Comparison of ENCODE assay signal across 23 cellular contexts in the genomic region with DNA sequence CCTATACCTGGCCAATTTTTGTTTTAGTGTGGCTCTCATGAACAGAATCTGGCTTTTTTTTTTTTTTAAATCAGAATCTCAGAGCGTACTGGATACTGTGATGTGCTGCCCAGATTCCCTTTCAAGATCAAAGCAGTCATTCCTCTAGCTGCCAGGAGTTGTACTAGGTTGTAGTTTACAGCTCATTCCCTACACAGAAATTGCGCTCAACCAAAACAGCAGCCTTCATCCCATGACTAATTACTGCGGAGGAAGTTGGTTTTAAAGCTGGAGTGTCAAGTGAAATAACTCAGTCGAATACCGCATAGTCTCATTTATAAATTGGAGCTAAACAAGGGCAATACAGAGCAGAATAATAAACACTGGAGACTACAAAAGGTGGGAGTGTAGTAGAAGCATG. TPM values are rescaled to one million over a fixed set of nuclear protein-coding genes. Genes with fewer than 3 reads are reported as not detected.
"Had no signal": no experiment of that assay in that cellular context is flagged by ENCODE, and none has a peak within 500 bp of the region (broad histone marks: within the 10 kb centered on the region; RNA-seq: fewer than 3 reads in every experiment).

No MANE protein-coding gene starts in this region.

- H3K27ac ChIP-seq: RWPE1 had no signal

- H3K36me3 ChIP-seq: MG63 had no signal

- DNase-seq: IMR-90, Karpas-422, KG1, MG63, NCI-H1092, NCI-H1105 treated with DMSO at 0.1 percent for 48 hours, NCI-H1417 treated with DMSO at 0.1 percent for 48 hours, NCI-H146, NCI-H1694 treated with DMSO at 0.1 percent for 48 hours, NCI-H1930, NCI-H2081, NCI-H2107, NCI-H2227 treated with DMSO at 0.1 percent for 48 hours, NCI-H524, NCI-H526 treated with DMSO at 0.1 percent for 48 hours, NCI-H774, SHP77, SK-N-SH had no signal

- H3K9me3 ChIP-seq: MG63, SK-N-SH had no signal

- H3K27me3 ChIP-seq: MG63 had no signal

- H3K4me3 ChIP-seq: MG63 had no signal

- ATAC-seq: HepG2 had no signal

RNA-seq across cellular contexts. Expression of gene TMPRSS11B, which starts 12.2 kb away (rescaled TPM):
- total RNA-seq: HepG2, HT1080, IMR-90, NCI-H460, SK-MEL-5 had no signal
- polyA plus RNA-seq: HepG2, IMR-90, SK-N-SH had no signal
